Comparison of ENCODE assay signal across 30 cellular contexts in the genomic region with DNA sequence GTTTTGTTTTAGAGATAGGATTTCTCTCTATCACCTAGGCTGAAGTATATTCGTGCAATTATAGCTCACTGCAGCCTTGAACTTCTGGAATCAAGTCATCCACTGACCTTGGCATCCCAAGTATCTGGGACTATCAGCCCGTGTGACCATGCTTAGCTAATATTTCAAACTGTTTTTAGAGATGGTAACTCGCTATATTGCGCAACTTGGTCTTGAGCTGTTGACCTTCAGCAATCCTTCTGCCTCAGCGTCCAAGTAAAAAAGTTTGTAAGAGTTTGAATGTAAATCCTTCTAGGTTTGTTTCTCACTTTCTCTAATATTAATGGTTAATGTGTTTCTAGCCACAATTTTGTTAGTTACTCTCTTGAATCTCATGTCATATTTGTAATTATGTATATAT.
"Had no signal": no experiment of that assay in that cellular context is flagged by ENCODE, and none has a peak within 500 bp of the region (broad histone marks: within the 10 kb centered on the region; RNA-seq: fewer than 3 reads in every experiment).

No MANE protein-coding gene starts in this region.

- H3K27ac ChIP-seq: adrenal gland, body of pancreas, colonic mucosa, epithelial cell of prostate, VCaP had no signal

- H3K9me3 ChIP-seq: adrenal gland, body of pancreas, colonic mucosa had no signal

- H3K27me3 ChIP-seq: adrenal gland, body of pancreas, colonic mucosa had no signal

- H3K4me3 ChIP-seq: adrenal gland, body of pancreas, colonic mucosa had no signal

- H3K4me1 ChIP-seq: body of pancreas, colonic mucosa had no signal

- H3K36me3 ChIP-seq: adrenal gland, colonic mucosa had no signal

- ATAC-seq: activated CD4-positive, CD25-positive, alpha-beta regulatory T cell treated with anti-CD3 and anti-CD28 coated beads, Interleukin-2, amount 50 U/mL, for 24 hours; activated CD8-positive, alpha-beta T cell treated with anti-CD3 and anti-CD28 coated beads for 36 hours; activated naive CD8-positive, alpha-beta T cell treated with anti-CD3 and anti-CD28 coated beads, Interleukin-2, amount 50 U/mL, for 24 hours; activated T-cell treated with anti-CD3 and anti-CD28 coated beads, Interleukin-2, amount 50 U/mL, for 4 hours; activated T-helper 17 cell treated with anti-CD3 and anti-CD28 coated beads, Interleukin-2, amount 50 U/mL, for 72 hours; body of pancreas; T-helper 17 cell had no signal

- DNase-seq: activated B cell treated with CpG ODN at 0.5 μM for 24 hours; activated CD4-positive, alpha-beta T cell treated with anti-CD3 and anti-CD28 coated beads for 48 hours; activated CD4-positive, alpha-beta T cell treated with anti-CD3 and anti-CD28 coated beads, Interleukin-2, amount 50 U/mL, for 1 hour; activated CD4-positive, alpha-beta T cell treated with anti-CD3 and anti-CD28 coated beads, Interleukin-2, amount 50 U/mL, for 48 hours; activated CD8-positive, alpha-beta memory T cell treated with anti-CD3 and anti-CD28 coated beads for 24 hours; activated CD8-positive, alpha-beta T cell treated with anti-CD3 and anti-CD28 coated beads for 36 hours; activated effector memory CD4-positive, alpha-beta T cell treated with Interleukin-2 at 50 U/mL for 16 hours; activated gamma-delta T cell treated with Interleukin-2 at 50 U/mL for 16 hours; activated naive CD4-positive, alpha-beta T cell treated with anti-CD3 and anti-CD28 coated beads for 36 hours; activated naive CD8-positive, alpha-beta T cell treated with anti-CD3 and anti-CD28 coated beads for 36 hours; activated naive CD8-positive, alpha-beta T cell treated with anti-CD3 and anti-CD28 coated beads, Interleukin-2, amount 50 U/mL, for 24 hours; activated T-cell treated with anti-CD3 and anti-CD28 coated beads, Interleukin-2, amount 50 U/mL, for 4 hours; amygdala; aorta; body of pancreas; caudate nucleus; colonic mucosa; effector CD8-positive, alpha-beta T cell; foreskin fibroblast; head of caudate nucleus; T-helper 1 cell; T-helper 17 cell; T1000 had no signal

- FAIRE-seq: endothelial cell of umbilical vein, TTC549 had no signal
